ENCODE assay signal across 9 cellular contexts in the genomic region with DNA sequence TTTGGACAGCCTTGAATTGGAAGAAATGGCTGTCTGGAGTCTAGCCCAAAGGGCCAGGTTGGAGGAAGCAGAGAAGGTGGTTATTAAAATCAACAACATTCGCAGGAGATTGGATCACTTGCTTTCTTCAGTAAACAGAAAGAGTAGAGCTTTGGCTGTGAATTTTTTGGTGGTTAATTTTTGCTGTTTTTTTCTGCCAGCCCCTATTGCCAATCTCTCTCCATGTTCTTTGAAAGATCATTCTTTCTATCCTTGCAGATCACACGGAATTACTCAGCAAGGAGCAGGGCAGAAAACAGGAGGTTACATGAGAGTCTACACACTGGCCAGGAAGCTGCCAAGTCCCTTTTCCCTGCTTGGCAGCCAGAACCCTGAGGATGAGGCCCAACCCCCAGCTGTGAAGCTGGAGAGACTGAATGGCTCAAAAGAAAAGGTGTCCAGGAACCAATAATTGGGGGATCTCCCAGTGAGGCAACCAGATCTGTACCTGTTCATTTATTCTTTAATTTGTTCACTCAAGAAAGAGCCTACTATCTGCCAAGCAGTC. TPM values are rescaled to one million over a fixed set of nuclear protein-coding genes. Genes with fewer than 3 reads are reported as not detected.
DNase-seq lines count a peak whose midpoint lies in the region; ATAC-seq, FAIRE-seq and TF ChIP-seq lines count a peak whose summit lies in the region.
"Had no signal": no experiment of that assay in that cellular context is flagged by ENCODE, and none has a peak within 500 bp of the region (broad histone marks: within the 10 kb centered on the region; RNA-seq: fewer than 3 reads in every experiment).

No MANE protein-coding gene starts in this region.

- DNase-seq in SK-N-SH (no peak), amniotic epithelial cell (ENCODE audit: low read depth) (peak; percentile 51), left colon (peak; percentile 56 to 57), testis (no peak), frontal cortex (ENCODE audit: low spot score in 2 of 2) (no peak), HuH-7 (ENCODE audit: low spot score) (no peak), KBM-7 (no peak)
- DNase-seq: ACHN had no signal

- peaks cover 8 to 18% of the 10 kb centered on the region in 2 experiments; a peak in 3 of 4 replicates for H3K4me1 ChIP-seq in SK-N-SH (ENCODE audit: control insufficient read depth in 1 of 2, insufficient read depth in 2 of 2, low read depth in 1 of 2, low read length in 1 of 2)
- H3K4me1 ChIP-seq in testis, result peaks cover 11% of the 10 kb centered on the region

- no peak overlapping the region for H3K4me3 ChIP-seq in SK-N-SH (ENCODE audit: low read depth in 2 of 2, low read length in 1 of 2)
- H3K4me3 ChIP-seq in testis, result no peak overlapping the region

- H3F3A ChIP-seq in SK-N-SH (replicated peaks; ENCODE audit: insufficient read depth), result no peaks in the 10 kb centered on the region

- H3K9me3 ChIP-seq in SK-N-SH, result no peaks in the 10 kb centered on the region
- no peaks in the 10 kb centered on the region for H3K9me3 ChIP-seq in testis

- CTCF ChIA-PET in SK-N-SH (lab: Yijun Ruan, JAX), result interaction anchor here (1.0 to 2.8 kb wide), 3 partner anchors 22 to 145 kb away, joined by 3 to 17 read pairs (median 4); no protein-coding TSS in a partner anchor

- peaks cover 0 to 2% of the 10 kb centered on the region in 2 experiments for H3K36me3 ChIP-seq in SK-N-SH (replicated peaks in 1 of 2; ENCODE audit: control insufficient read depth in 1 of 2, insufficient read depth in 2 of 2, low read length in 1 of 2)
- no peaks in the 10 kb centered on the region for H3K36me3 ChIP-seq in testis (ENCODE audit: low read depth, missing control alignments)

- no peak overlapping the region for H3K9ac ChIP-seq in SK-N-SH

- intact Hi-C loops in left colon (cut with DNase I, micrococcal nuclease), result no loop called here
- intact Hi-C loops in testis (cut with DNase I; ENCODE audit: low total_unique reads), result no loop called here

- POLR2A ChIA-PET in SK-N-SH (lab: Yijun Ruan, JAX), result no interaction called here

- FAIRE-seq in frontal cortex (lab: Jason Lieb, UNC), result no peak

- no peak for TF ChIP-seq RAD21 in SK-N-SH (IDR thresholded peaks at IDR 0.05; ENCODE audit: low read length)

- H2AFZ ChIP-seq in SK-N-SH (ENCODE audit: low read depth), result no peak overlapping the region

- no peak overlapping the region for H3K27ac ChIP-seq in SK-N-SH (ENCODE audit: low read depth in 2 of 2, low read length in 1 of 2)
- H3K27ac ChIP-seq in testis, result peak overlapping the region; percentile 3 to 41

- TF ChIP-seq CTCF in SK-N-SH (IDR thresholded peaks at IDR 0.05) (no peak), testis (IDR thresholded peaks at IDR 0.05) (no peak)

- no peaks in the 10 kb centered on the region for H3K79me2 ChIP-seq in SK-N-SH (ENCODE audit: insufficient read depth)

- 76% methylated on average over 2 of the region's 2 CpGs for WGBS in SK-N-SH (ENCODE audit: low lambda C conversion rate)
- 44 to 52% methylated on average over 2 of the region's 2 CpGs for WGBS in testis, 2 donors

- 0 out of 3 replicates have a peak, but pooled peaks have one; percentile 42 for ATAC-seq in SK-N-SH treated with all-trans-retinoic acid at 6 μM for 48 hours
- ATAC-seq in left colon, result peak; percentile 49

- no peaks in the 10 kb centered on the region for H4K20me1 ChIP-seq in SK-N-SH (ENCODE audit: insufficient read depth)

- TF ChIP-seq POLR2A in testis (IDR thresholded peaks at IDR 0.05), result no peak

- in situ Hi-C loops in KBM-7 (cut with MboI; ENCODE audit: low pct_unique_long_range_greater_than_20kb, low sequenced_read_pairs), result no loop called here

- H3K27me3 ChIP-seq in SK-N-SH (ENCODE audit: insufficient read depth) (no peaks in the 10 kb centered on the region), testis (no peaks in the 10 kb centered on the region)

- no peak for TF ChIP-seq EP300 in SK-N-SH (IDR thresholded peaks at IDR 0.05; ENCODE audit: borderline replicate concordance in 1 of 2, low read depth in 1 of 2, low read length in 1 of 2)

- H3K4me2 ChIP-seq in SK-N-SH, result no peak overlapping the region

- H3K9me2 ChIP-seq in SK-N-SH, result no peaks in the 10 kb centered on the region

TF ChIP-seq in SK-N-SH treated with all-trans-retinoic acid at 6 μM for 48 hours, 23 proteins besides CTCF, POLR2A, EP300 and RAD21 (continues in another document):
- TF ChIP-seq ESRRG (CRISPR knock-in tag; IDR thresholded peaks at IDR 0.05), result no peak
- TF ChIP-seq ZFP30 (CRISPR knock-in tag; IDR thresholded peaks at IDR 0.05), result no peak
- TF ChIP-seq ZC3H10 (CRISPR knock-in tag; IDR thresholded peaks at IDR 0.05), result no peak
- no peak for TF ChIP-seq ZNF8 (CRISPR knock-in tag; IDR thresholded peaks at IDR 0.05)
- no peak for TF ChIP-seq ARNTL (CRISPR knock-in tag; IDR thresholded peaks at IDR 0.05; ENCODE audit: borderline replicate concordance, low read depth)
- no peak for TF ChIP-seq ISL1 (CRISPR knock-in tag; IDR thresholded peaks at IDR 0.05)
- TF ChIP-seq BACH2 (CRISPR knock-in tag; IDR thresholded peaks at IDR 0.05; ENCODE audit: borderline replicate concordance), result no peak
- TF ChIP-seq, protein P1, sequence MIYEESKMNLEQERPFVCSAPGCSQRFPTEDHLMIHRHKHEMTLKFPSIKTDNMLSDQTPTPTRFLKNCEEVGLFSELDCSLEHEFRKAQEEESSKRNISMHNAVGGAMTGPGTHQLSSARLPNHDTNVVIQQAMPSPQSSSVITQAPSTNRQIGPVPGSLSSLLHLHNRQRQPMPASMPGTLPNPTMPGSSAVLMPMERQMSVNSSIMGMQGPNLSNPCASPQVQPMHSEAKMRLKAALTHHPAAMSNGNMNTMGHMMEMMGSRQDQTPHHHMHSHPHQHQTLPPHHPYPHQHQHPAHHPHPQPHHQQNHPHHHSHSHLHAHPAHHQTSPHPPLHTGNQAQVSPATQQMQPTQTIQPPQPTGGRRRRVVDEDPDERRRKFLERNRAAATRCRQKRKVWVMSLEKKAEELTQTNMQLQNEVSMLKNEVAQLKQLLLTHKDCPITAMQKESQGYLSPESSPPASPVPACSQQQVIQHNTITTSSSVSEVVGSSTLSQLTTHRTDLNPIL (CRISPR knock-in tag; IDR thresholded peaks at IDR 0.05; ENCODE audit: low read depth), result no peak
- TF ChIP-seq, protein P2, sequence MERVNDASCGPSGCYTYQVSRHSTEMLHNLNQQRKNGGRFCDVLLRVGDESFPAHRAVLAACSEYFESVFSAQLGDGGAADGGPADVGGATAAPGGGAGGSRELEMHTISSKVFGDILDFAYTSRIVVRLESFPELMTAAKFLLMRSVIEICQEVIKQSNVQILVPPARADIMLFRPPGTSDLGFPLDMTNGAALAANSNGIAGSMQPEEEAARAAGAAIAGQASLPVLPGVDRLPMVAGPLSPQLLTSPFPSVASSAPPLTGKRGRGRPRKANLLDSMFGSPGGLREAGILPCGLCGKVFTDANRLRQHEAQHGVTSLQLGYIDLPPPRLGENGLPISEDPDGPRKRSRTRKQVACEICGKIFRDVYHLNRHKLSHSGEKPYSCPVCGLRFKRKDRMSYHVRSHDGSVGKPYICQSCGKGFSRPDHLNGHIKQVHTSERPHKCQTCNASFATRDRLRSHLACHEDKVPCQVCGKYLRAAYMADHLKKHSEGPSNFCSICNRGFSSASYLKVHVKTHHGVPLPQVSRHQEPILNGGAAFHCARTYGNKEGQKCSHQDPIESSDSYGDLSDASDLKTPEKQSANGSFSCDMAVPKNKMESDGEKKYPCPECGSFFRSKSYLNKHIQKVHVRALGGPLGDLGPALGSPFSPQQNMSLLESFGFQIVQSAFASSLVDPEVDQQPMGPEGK (CRISPR knock-in tag; IDR thresholded peaks at IDR 0.05; ENCODE audit: borderline replicate concordance), result no peak

TF ChIP-seq in SK-N-SH, 30 proteins besides CTCF, POLR2A, EP300 and RAD21:
- TF ChIP-seq CHD2 (IDR thresholded peaks at IDR 0.05; ENCODE audit: low read length, partially characterized antibody) (no peak), YY1 (IDR thresholded peaks at IDR 0.05; ENCODE audit: low read depth) (no peak), FOSL2 (IDR thresholded peaks at IDR 0.05; ENCODE audit: borderline replicate concordance, low read depth) (no peak), FOXM1 (IDR thresholded peaks at IDR 0.05; ENCODE audit: low read depth) (no peak), TCF12 (IDR thresholded peaks at IDR 0.05) (no peak), MEF2A (IDR thresholded peaks at IDR 0.05; ENCODE audit: borderline replicate concordance, low read depth) (no peak), NFIC (IDR thresholded peaks at IDR 0.05; ENCODE audit: borderline replicate concordance) (no peak), GABPA (IDR thresholded peaks at IDR 0.05; ENCODE audit: low read depth) (no peak), TAF1 (IDR thresholded peaks at IDR 0.05; ENCODE audit: borderline replicate concordance, low read depth, low read length) (no peak), RFX5 (IDR thresholded peaks at IDR 0.05; ENCODE audit: low read length) (no peak), RXRA (IDR thresholded peaks at IDR 0.05; ENCODE audit: borderline replicate concordance, low read depth) (no peak), TEAD4 (IDR thresholded peaks at IDR 0.05; ENCODE audit: borderline replicate concordance, insufficient read depth) (no peak), MXI1 (IDR thresholded peaks at IDR 0.05; ENCODE audit: low read depth, low read length) (no peak)
- TF ChIP-seq, protein P3, sequence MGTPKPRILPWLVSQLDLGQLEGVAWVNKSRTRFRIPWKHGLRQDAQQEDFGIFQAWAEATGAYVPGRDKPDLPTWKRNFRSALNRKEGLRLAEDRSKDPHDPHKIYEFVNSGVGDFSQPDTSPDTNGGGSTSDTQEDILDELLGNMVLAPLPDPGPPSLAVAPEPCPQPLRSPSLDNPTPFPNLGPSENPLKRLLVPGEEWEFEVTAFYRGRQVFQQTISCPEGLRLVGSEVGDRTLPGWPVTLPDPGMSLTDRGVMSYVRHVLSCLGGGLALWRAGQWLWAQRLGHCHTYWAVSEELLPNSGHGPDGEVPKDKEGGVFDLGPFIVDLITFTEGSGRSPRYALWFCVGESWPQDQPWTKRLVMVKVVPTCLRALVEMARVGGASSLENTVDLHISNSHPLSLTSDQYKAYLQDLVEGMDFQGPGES (IDR thresholded peaks at IDR 0.05; ENCODE audit: low read depth, low read length), result no peak
- TF ChIP-seq, protein P4, sequence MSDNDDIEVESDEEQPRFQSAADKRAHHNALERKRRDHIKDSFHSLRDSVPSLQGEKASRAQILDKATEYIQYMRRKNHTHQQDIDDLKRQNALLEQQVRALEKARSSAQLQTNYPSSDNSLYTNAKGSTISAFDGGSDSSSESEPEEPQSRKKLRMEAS (IDR thresholded peaks at IDR 0.05; ENCODE audit: low read depth), result no peak
TF ChIP-seq in SK-N-SH: peak in this region for 0.

RNA-seq across cellular contexts. Expression of a gene that starts 13.0 kb away (rescaled TPM):
- polyA plus RNA-seq in SK-N-SH (2012; rRNA removed) (40.0 and 50.9 TPM in 2 replicates), testis (ENCODE audit: insufficient read depth, low read depth, low replicate concordance) (15.0 TPM)
- polyA plus RNA-seq in SK-N-SH (2012; cell fraction: cytosol; rRNA removed), result 49.0 and 49.6 TPM in 2 replicates
- 14.3 and 23.7 TPM in 2 replicates for polyA plus RNA-seq in SK-N-SH (2012; cell fraction: nucleus; rRNA removed)
- total RNA-seq in left colon (10 to 100 TPM; 82.4 to 91.9 TPM), testis (1 to 10 TPM; 4.5 to 5.4 TPM), frontal cortex (9.8 TPM)

Comparison
In these comparisons a context has a peak if more than half of its experiments do, and no peak if none do; other contexts are left out.
1. DNase-seq: peak in amniotic epithelial cell (single experiment) and left colon (2 of 2); none in SK-N-SH (single experiment), testis (single experiment), frontal cortex (0 of 2), HuH-7 (single experiment) and KBM-7 (single experiment).
2. H3K27ac ChIP-seq: peak in testis (2 of 2); none in SK-N-SH (0 of 2).